In the genomic region with DNA sequence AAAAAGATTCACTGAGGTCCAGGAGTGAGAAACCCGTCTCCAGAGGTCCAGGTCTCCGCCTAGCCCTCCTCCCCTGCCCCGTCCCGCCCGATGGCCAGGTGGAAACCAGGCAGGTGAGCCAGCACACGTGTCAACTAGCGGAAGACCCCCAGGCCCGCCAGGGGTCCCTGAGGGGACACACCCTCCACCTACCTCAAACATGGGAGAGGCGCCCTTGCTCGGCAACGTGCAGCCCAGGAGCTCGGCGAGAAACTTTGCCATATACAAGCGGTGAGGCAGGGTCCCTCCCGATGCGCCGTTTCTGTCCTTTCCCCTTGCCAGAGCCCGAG, we compare ENCODE assay signal across 8 cellular contexts.
A peak's percentile ranks its signal among the peaks of the same experiment; 100 is the strongest.
DNase-seq lines count a peak whose midpoint lies in the region; ATAC-seq and TF ChIP-seq lines count a peak whose summit lies in the region.

No MANE protein-coding gene starts in this region.

- POLR2A ChIA-PET in naive thymus-derived CD8-positive, alpha-beta T cell (lab: Charles Lee) = no interaction called here

- intact Hi-C loops in transverse colon (cut with DNase I; ENCODE audit: low total_unique reads) = loop anchor here (2.0 kb wide), 1 partner anchor 61 kb away; no protein-coding TSS in a partner anchor

- H3K27ac ChIP-seq in ectodermal cell (ENCODE audit: insufficient read depth, low read depth, low read length, poor library complexity, severe bottlenecking) (no peak overlapping the region), transverse colon (no peak overlapping the region)

- H3K4me3 ChIP-seq in ectodermal cell (ENCODE audit: insufficient read depth, low read depth, low read length) = peak overlapping the region; percentile 50
- H3K4me3 ChIP-seq in transverse colon = peak overlapping the region in 3 of 4 donors; percentile 26 to 59 (median 36)

- TF ChIP-seq EP300 in transverse colon (IDR thresholded peaks at IDR 0.05; ENCODE audit: low read depth) = no peak

- peaks cover 28% of the 10 kb centered on the region for H3K4me1 Mint-ChIP-seq in activated T-cell treated with anti-CD3 and anti-CD28 coated beads, Interleukin-2, amount 50 U/mL, for 24 hours (ENCODE audit: low read depth)
- peaks cover 0 to 12% (median 9%) of the 10 kb centered on the region in 4 donors for H3K4me1 Mint-ChIP-seq in naive thymus-derived CD8-positive, alpha-beta T cell

- in situ Hi-C loops in transverse colon (cut with MboI; ENCODE audit: low pct_ligation_motif_present in 1 of 4, low pct_unique_long_range_greater_than_20kb in 1 of 4, low sequenced_read_pairs in 3 of 4) = no loop called here

- H3K27ac Mint-ChIP-seq in activated T-cell treated with anti-CD3 and anti-CD28 coated beads, Interleukin-2, amount 50 U/mL, for 24 hours = no peak overlapping the region
- no peak overlapping the region for H3K27ac Mint-ChIP-seq in naive thymus-derived CD8-positive, alpha-beta T cell

- H3K36me3 Mint-ChIP-seq in activated T-cell treated with anti-CD3 and anti-CD28 coated beads, Interleukin-2, amount 50 U/mL, for 24 hours (ENCODE audit: low read depth) = no peaks in the 10 kb centered on the region
- H3K36me3 Mint-ChIP-seq in naive thymus-derived CD8-positive, alpha-beta T cell = peaks cover 0 to 3% (median 2%) of the 10 kb centered on the region in 3 donors

- no peaks in the 10 kb centered on the region for H3K36me3 ChIP-seq in ectodermal cell (ENCODE audit: control insufficient read depth, insufficient read depth, low read length)
- no peaks in the 10 kb centered on the region for H3K36me3 ChIP-seq in transverse colon

- H3K4me3 Mint-ChIP-seq in activated T-cell treated with anti-CD3 and anti-CD28 coated beads, Interleukin-2, amount 50 U/mL, for 24 hours = peak overlapping the region; percentile 53
- H3K4me3 Mint-ChIP-seq in naive thymus-derived CD8-positive, alpha-beta T cell = peak overlapping the region; percentile 38 to 73 (median 66)

- no peak for TF ChIP-seq POLR2A in transverse colon (IDR thresholded peaks at IDR 0.05)

- H3K9me3 ChIP-seq in ectodermal cell (ENCODE audit: control insufficient read depth, low read length) = no peaks in the 10 kb centered on the region
- H3K9me3 ChIP-seq in transverse colon = no peaks in the 10 kb centered on the region

- H3K27me3 Mint-ChIP-seq in activated T-cell treated with anti-CD3 and anti-CD28 coated beads, Interleukin-2, amount 50 U/mL, for 24 hours = peaks cover 74% of the 10 kb centered on the region
- H3K27me3 Mint-ChIP-seq in naive thymus-derived CD8-positive, alpha-beta T cell = peaks cover 31 to 80% (median 56%) of the 10 kb centered on the region in 5 donors

- H3K27me3 ChIP-seq in ectodermal cell (ENCODE audit: control insufficient read depth, insufficient read depth, low read length, poor library complexity, severe bottlenecking) (peaks cover 42% of the 10 kb centered on the region), transverse colon (peaks cover 59% of the 10 kb centered on the region)

- H3K4me1 ChIP-seq in ectodermal cell (ENCODE audit: control insufficient read depth, insufficient read depth, low read length) = peaks cover 11% of the 10 kb centered on the region
- H3K4me1 ChIP-seq in transverse colon = peaks cover 0 to 14% (median 13%) of the 10 kb centered on the region in 4 donors

- no peak for DNase-seq in activated T-cell treated with anti-CD3 and anti-CD28 coated beads, Interleukin-2, amount 50 U/mL, for 24 hours
- no peak for DNase-seq in activated T-cell treated with anti-CD3 and anti-CD28 coated beads for 4 hours
- no peak for DNase-seq in naive thymus-derived CD8-positive, alpha-beta T cell
- no peak for DNase-seq in transverse colon
- DNase-seq in NCI-H2196 treated with DMSO at 0.1 percent for 48 hours (lab: John Stamatoyannopoulos, UW; ENCODE audit: unreplicated experiment) = no peak
- DNase-seq in NCI-H524 treated with DMSO at 0.1 percent for 48 hours (lab: John Stamatoyannopoulos, UW) = no peak

- no peaks in the 10 kb centered on the region for H3K9me3 Mint-ChIP-seq in activated T-cell treated with anti-CD3 and anti-CD28 coated beads, Interleukin-2, amount 50 U/mL, for 24 hours
- H3K9me3 Mint-ChIP-seq in naive thymus-derived CD8-positive, alpha-beta T cell = peaks cover 0 to 2% (median 0%) of the 10 kb centered on the region in 9 donors

- no peak for TF ChIP-seq CTCF in transverse colon (IDR thresholded peaks at IDR 0.05)

- ATAC-seq in naive thymus-derived CD8-positive, alpha-beta T cell = no peak
- ATAC-seq in GM21515 (IDR thresholded peaks at IDR 0.05; ENCODE audit: unreplicated experiment) = no peak

- WGBS in ectodermal cell, 2 experiments = 1% methylated on average over 18 of the region's 18 CpGs
- WGBS in transverse colon (ENCODE audit: low coverage in 1 of 2), 2 donors = 13% methylated on average over 8 of the region's 18 CpGs; no CpG with 5 or more reads in 1 of the 2 donors
